In genomic region chr15:38035701-38036100, GRCh38 we compare ENCODE assay signal across 20 cellular contexts.
"Had no signal": no experiment of that assay in that cellular context is flagged by ENCODE, and none has a peak within 500 bp of the region (broad histone marks: within the 10 kb centered on the region; RNA-seq: fewer than 3 reads in every experiment).

No MANE protein-coding gene starts in this region.

- H3K27me3 Mint-ChIP-seq: activated naive CD4-positive, alpha-beta T cell treated with anti-CD3 and anti-CD28 coated beads, Interleukin-2, amount 10 ng/mL, durations not matched to agents 7 days and 5 days had no signal

- H3K36me3 ChIP-seq: adrenal gland, right lobe of liver had no signal

- H3K27ac Mint-ChIP-seq: activated naive CD4-positive, alpha-beta T cell treated with anti-CD3 and anti-CD28 coated beads, Interleukin-2, amount 10 ng/mL, durations not matched to agents 7 days and 5 days; immature natural killer cell; memory B cell; natural killer cell treated with Interleukin-12 subunit alpha and Interleukin-12 subunit beta and Interleukin-15 and Interleukin-18, amount 100 ng/mL, for 72 hours; stimulated activated naive B cell treated with anti-CD40 and anti-IgM and Interleukin-4, amounts not matched to agents 10 μg/mL and 1 μg/mL and 100 μg/mL, for 72 hours; T-helper 1 cell treated with Interleukin-12 subunit alpha and Interleukin-12 subunit beta and Interleukin-4 antibody, amounts not matched to agents 30 μg/mL and 1 μg/mL, for 36 hours; WTC11 had no signal

- H3K36me3 Mint-ChIP-seq: activated naive CD4-positive, alpha-beta T cell treated with anti-CD3 and anti-CD28 coated beads, Interleukin-2, amount 10 ng/mL, durations not matched to agents 7 days and 5 days; memory B cell; natural killer cell treated with Interleukin-12 subunit alpha and Interleukin-12 subunit beta and Interleukin-15 and Interleukin-18, amount 100 ng/mL, for 72 hours; stimulated activated naive B cell treated with anti-CD40 and anti-IgM and Interleukin-4, amounts not matched to agents 10 μg/mL and 1 μg/mL and 100 μg/mL, for 72 hours; WTC11 had no signal

- ATAC-seq: left cardiac atrium; natural killer cell treated with Interleukin-12 subunit alpha and Interleukin-12 subunit beta and Interleukin-15 and Interleukin-18, amount 100 ng/mL, for 72 hours; psoas muscle; right lobe of liver; stimulated activated naive B cell treated with anti-CD40 and anti-IgM and Interleukin-4, amounts not matched to agents 10 μg/mL and 1 μg/mL and 100 μg/mL, for 72 hours; WTC11 had no signal

- H3K4me1 ChIP-seq: adrenal gland, psoas muscle, right lobe of liver had no signal

- H3K27ac ChIP-seq: adrenal gland, coronary artery, epithelial cell of prostate, psoas muscle, right lobe of liver had no signal

- H3K9me3 Mint-ChIP-seq: memory B cell had no signal

- DNase-seq: activated CD4-positive, alpha-beta T cell treated with anti-CD3 and anti-CD28 coated beads for 48 hours; activated naive CD4-positive, alpha-beta T cell treated with anti-CD3 and anti-CD28 coated beads, Interleukin-2, amount 10 ng/mL, durations not matched to agents 7 days and 5 days; adrenal gland; central memory CD4-positive, alpha-beta T cell; effector memory CD4-positive, alpha-beta T cell; glutamatergic neuron; immature natural killer cell; left cardiac atrium; nucleus accumbens; psoas muscle; right lobe of liver; stimulated activated CD4-positive, alpha-beta T cell treated with anti-CD3 and anti-CD28 coated beads, Interleukin-2, amount 100 ng/mL, for 24 hours; stimulated activated naive B cell treated with anti-CD40 and anti-IgM and Interleukin-4, amounts not matched to agents 10 μg/mL and 1 μg/mL and 100 μg/mL, for 72 hours; trophoblast cell had no signal

- H3K4me3 ChIP-seq: adrenal gland, coronary artery, psoas muscle, right lobe of liver had no signal

- H3K9me3 ChIP-seq: adrenal gland, psoas muscle, right lobe of liver had no signal

- H3K4me3 Mint-ChIP-seq: activated naive CD4-positive, alpha-beta T cell treated with anti-CD3 and anti-CD28 coated beads, Interleukin-2, amount 10 ng/mL, durations not matched to agents 7 days and 5 days; memory B cell; natural killer cell treated with Interleukin-12 subunit alpha and Interleukin-12 subunit beta and Interleukin-15 and Interleukin-18, amount 100 ng/mL, for 72 hours; stimulated activated naive B cell treated with anti-CD40 and anti-IgM and Interleukin-4, amounts not matched to agents 10 μg/mL and 1 μg/mL and 100 μg/mL, for 72 hours; T-helper 1 cell treated with Interleukin-12 subunit alpha and Interleukin-12 subunit beta and Interleukin-4 antibody, amounts not matched to agents 30 μg/mL and 1 μg/mL, for 36 hours; WTC11 had no signal

- H3K4me1 Mint-ChIP-seq: activated naive CD4-positive, alpha-beta T cell treated with anti-CD3 and anti-CD28 coated beads, Interleukin-2, amount 10 ng/mL, durations not matched to agents 7 days and 5 days; memory B cell had no signal

- H3K27me3 ChIP-seq: adrenal gland, right lobe of liver had no signal
